17 cellular contexts compared by ENCODE assay signal in the genomic region with DNA sequence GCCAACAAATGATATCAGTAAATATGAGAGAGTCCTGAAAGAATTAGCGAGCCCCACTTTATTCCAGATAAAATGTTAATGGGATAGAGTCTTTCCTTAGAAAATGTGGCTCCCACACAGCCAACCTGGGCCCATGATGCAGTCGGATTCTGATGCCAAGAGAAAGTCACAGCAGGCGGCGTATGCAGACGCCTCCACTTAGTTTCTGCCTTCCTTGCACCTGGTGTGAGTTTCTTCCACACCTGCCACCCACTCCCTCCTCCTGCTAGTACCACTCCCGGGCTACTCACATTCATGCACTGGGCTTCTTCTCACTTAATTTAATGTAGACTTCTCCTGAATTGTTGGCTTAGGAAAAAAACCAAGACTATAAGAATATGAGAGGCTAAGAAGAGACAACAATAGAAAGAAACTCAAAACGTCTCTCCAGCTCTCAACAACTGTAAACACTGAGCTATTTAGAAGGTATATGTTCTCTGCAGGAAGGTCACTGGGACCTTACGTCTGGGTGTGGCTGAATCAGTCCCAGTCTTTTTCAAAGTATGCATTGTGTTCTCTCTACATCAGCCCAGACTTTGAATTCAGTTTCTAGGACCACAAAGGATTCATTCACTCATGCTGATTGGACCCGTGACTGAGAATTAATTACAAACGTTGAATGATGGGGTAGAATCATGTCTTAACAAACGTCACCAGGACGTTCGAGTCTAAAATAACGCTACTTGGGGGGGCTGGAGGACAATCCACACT.
DNase-seq lines count a peak whose midpoint lies in the region; ATAC-seq and TF ChIP-seq lines count a peak whose summit lies in the region.
"Had no signal": no experiment of that assay in that cellular context is flagged by ENCODE, and none has a peak within 500 bp of the region (broad histone marks: within the 10 kb centered on the region; RNA-seq: fewer than 3 reads in every experiment).

No MANE protein-coding gene starts in this region.

- H3K36me3 ChIP-seq in Caco-2 (ENCODE audit: control insufficient read depth, insufficient read depth, low read length): no peaks in the 10 kb centered on the region

- H3K9me3 Mint-ChIP-seq in Caco-2 (ENCODE audit: unreplicated experiment): no peaks in the 10 kb centered on the region
- no peaks in the 10 kb centered on the region for H3K9me3 Mint-ChIP-seq in CD4-positive, alpha-beta T cell
- H3K9me3 Mint-ChIP-seq in activated naive CD8-positive, alpha-beta T cell treated with anti-CD3 and anti-CD28 coated beads for 36 hours: no peaks in the 10 kb centered on the region
- H3K9me3 Mint-ChIP-seq: CD4-positive, alpha-beta memory T cell had no signal

- intact Hi-C loops in Caco-2 (cut with micrococcal nuclease; ENCODE audit: unreplicated experiment): no loop called here
- intact Hi-C loops in CD4-positive, alpha-beta T cell (cut with DNase I, micrococcal nuclease): no loop called here

- no TSS peak for BruUV-seq in Caco-2 (replicated peaks; lab: Mats Ljungman, UMichigan)

- no peak overlapping the region for H3K4me3 Mint-ChIP-seq in Caco-2 (ENCODE audit: unreplicated experiment)
- H3K4me3 Mint-ChIP-seq in CD4-positive, alpha-beta T cell: no peak overlapping the region
- no peak overlapping the region for H3K4me3 Mint-ChIP-seq in activated naive CD8-positive, alpha-beta T cell treated with anti-CD3 and anti-CD28 coated beads for 36 hours
- H3K4me3 Mint-ChIP-seq: B cell; CD4-positive, alpha-beta memory T cell had no signal

- in situ Hi-C loops in SK-MEL-5 (cut with HindIII; ENCODE audit: low pct_unique_long_range_greater_than_20kb, low sequenced_read_pairs): no loop called here

- H3K27me3 ChIP-seq in Caco-2 (replicated peaks; ENCODE audit: control insufficient read depth, insufficient read depth, low read length): no peaks in the 10 kb centered on the region
- H3K27me3 ChIP-seq in CD4-positive, alpha-beta T cell (ENCODE audit: control insufficient read depth, insufficient read depth, low read length): no peaks in the 10 kb centered on the region

- CTCF ChIA-PET in Caco-2 (lab: Charles Lee): no interaction called here
- CTCF ChIA-PET in CD4-positive, alpha-beta T cell (lab: Charles Lee): no interaction called here

- ATAC-seq in CD4-positive, alpha-beta T cell (ENCODE audit: poor library complexity): no peak
- ATAC-seq in HG02759 (IDR thresholded peaks at IDR 0.05; ENCODE audit: unreplicated experiment): no peak

- no peaks in the 10 kb centered on the region for H3K27me3 Mint-ChIP-seq in Caco-2 (ENCODE audit: insufficient read depth, unreplicated experiment)
- no peaks in the 10 kb centered on the region for H3K27me3 Mint-ChIP-seq in CD4-positive, alpha-beta T cell
- H3K27me3 Mint-ChIP-seq in activated naive CD8-positive, alpha-beta T cell treated with anti-CD3 and anti-CD28 coated beads for 36 hours: no peaks in the 10 kb centered on the region
- H3K27me3 Mint-ChIP-seq: B cell; CD4-positive, alpha-beta memory T cell had no signal

- H3K4me1 Mint-ChIP-seq in Caco-2 (ENCODE audit: low read depth, unreplicated experiment): peaks cover 13% of the 10 kb centered on the region
- no peaks in the 10 kb centered on the region for H3K4me1 Mint-ChIP-seq in CD4-positive, alpha-beta T cell (ENCODE audit: low read depth)
- H3K4me1 Mint-ChIP-seq in activated naive CD8-positive, alpha-beta T cell treated with anti-CD3 and anti-CD28 coated beads for 36 hours: peaks cover 5% of the 10 kb centered on the region

- peaks cover 14% of the 10 kb centered on the region for H3K4me1 ChIP-seq in Caco-2

- H3K4me3 ChIP-seq in Caco-2 (ENCODE audit: low read depth, low read length) (no peak overlapping the region), foreskin fibroblast (ENCODE audit: low read depth in 1 of 2, low read length in 2 of 2) (no peak overlapping the region)
- H3K4me3 ChIP-seq: GM23248 had no signal

- POLR2A ChIA-PET in Caco-2 (lab: Charles Lee): no interaction called here
- POLR2A ChIA-PET in CD4-positive, alpha-beta T cell (lab: Charles Lee): no interaction called here

- H3K36me3 Mint-ChIP-seq in Caco-2 (ENCODE audit: insufficient read depth, unreplicated experiment): peaks cover 40% of the 10 kb centered on the region
- no peaks in the 10 kb centered on the region for H3K36me3 Mint-ChIP-seq in CD4-positive, alpha-beta T cell (ENCODE audit: low read depth)
- peaks cover 4% of the 10 kb centered on the region for H3K36me3 Mint-ChIP-seq in activated naive CD8-positive, alpha-beta T cell treated with anti-CD3 and anti-CD28 coated beads for 36 hours
- H3K36me3 Mint-ChIP-seq: CD4-positive, alpha-beta memory T cell had no signal

- H3K27ac Mint-ChIP-seq in Caco-2 (ENCODE audit: unreplicated experiment): peak overlapping the region; percentile 84
- no peak overlapping the region for H3K27ac Mint-ChIP-seq in CD4-positive, alpha-beta T cell
- no peak overlapping the region for H3K27ac Mint-ChIP-seq in activated naive CD8-positive, alpha-beta T cell treated with anti-CD3 and anti-CD28 coated beads for 36 hours
- H3K27ac Mint-ChIP-seq: B cell; CD4-positive, alpha-beta memory T cell had no signal

- H3K27ac ChIP-seq in CD4-positive, alpha-beta T cell (ENCODE audit: low read depth, low read length): no peak overlapping the region
- H3K27ac ChIP-seq: GM23248 had no signal

- TF ChIP-seq CTCF in Caco-2 (IDR thresholded peaks at IDR 0.05; ENCODE audit: insufficient read depth in 1 of 2, low read depth in 1 of 2, low read length in 1 of 2, severe bottlenecking in 1 of 2, unreplicated experiment in 1 of 2): no peak
- no peak for TF ChIP-seq CTCF in CD4-positive, alpha-beta T cell (IDR thresholded peaks at IDR 0.05)
- TF ChIP-seq CTCF in foreskin fibroblast (IDR thresholded peaks at IDR 0.05; ENCODE audit: low read depth, low read length): no peak

- DNase-seq in Caco-2 (no peak), NCI-H146 (lab: John Stamatoyannopoulos, UW) (peak; percentile 64), SK-MEL-5 (ENCODE audit: low read depth, low spot score) (peak; percentile 98), islet precursor cell (peak; percentile 35), foreskin fibroblast (no peak)
- DNase-seq in CD4-positive, alpha-beta T cell: no peak
- no peak for DNase-seq in activated naive CD8-positive, alpha-beta T cell treated with anti-CD3 and anti-CD28 coated beads for 36 hours
- DNase-seq: ACHN; CD4-positive, alpha-beta memory T cell; GF-D8; GM23248; KG1; NCI-H1092 treated with DMSO at 0.1 percent for 48 hours; NCI-H2029 treated with DMSO at 0.1 percent for 48 hours; SIG-M5 had no signal

- H3K9me3 ChIP-seq in Caco-2: no peaks in the 10 kb centered on the region
- H3K9me3 ChIP-seq in CD4-positive, alpha-beta T cell (ENCODE audit: control insufficient read depth, low read length): no peaks in the 10 kb centered on the region

Comparison
In these comparisons a context has a peak if more than half of its experiments do, and no peak if none do; other contexts are left out.
1. DNase-seq: peak in NCI-H146 (single experiment), SK-MEL-5 (single experiment) and islet precursor cell (single experiment); none in Caco-2 (0 of 2), CD4-positive, alpha-beta T cell (0 of 10), foreskin fibroblast (0 of 2) and activated naive CD8-positive, alpha-beta T cell treated with anti-CD3 and anti-CD28 coated beads for 36 hours (single experiment).